In the genomic region with DNA sequence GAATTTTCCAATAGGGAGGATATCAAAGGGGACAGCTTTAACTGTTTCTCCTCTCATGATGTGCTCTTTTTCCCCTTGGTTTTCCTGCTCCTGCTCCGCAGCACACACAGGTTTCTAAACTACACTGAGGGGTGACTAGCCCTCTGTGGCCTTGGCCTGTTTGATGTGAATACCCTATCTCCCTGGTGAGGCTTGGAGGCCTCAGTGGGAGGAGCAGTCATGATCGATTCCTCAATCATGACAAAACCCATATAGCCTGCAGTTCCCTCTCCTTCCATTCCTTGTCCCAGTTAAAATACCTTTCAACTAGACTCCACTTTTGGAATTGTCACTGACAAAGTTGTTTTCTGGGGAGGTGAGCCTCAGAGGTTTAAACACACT, we compare ENCODE assay signal across 1 cellular context.
TF ChIP-seq lines count a peak whose summit lies in the region.

No MANE protein-coding gene starts in this region.

TF ChIP-seq in HepG2, 621 proteins besides CTCF, POLR2A, EP300 and RAD21 (continued from another document and continues in another):
- TF ChIP-seq POGZ (CRISPR knock-in tag; IDR thresholded peaks at IDR 0.05) (0 out of 2 replicates have a peak, but pooled peaks have one; percentile 60), BCL6 (CRISPR knock-in tag; IDR thresholded peaks at IDR 0.05) (peak; percentile 67; the same call in 1 of the 2 replicates), NCOA2 (CRISPR knock-in tag; IDR thresholded peaks at IDR 0.05) (peak; percentile 66; the same call in 1 of the 2 replicates), TP53 (CRISPR knock-in tag; conservative IDR thresholded peaks at IDR 0.05) (no peak), SALL1 (CRISPR knock-in tag; IDR thresholded peaks at IDR 0.05) (peak; percentile 76), HDAC1 (CRISPR knock-in tag; IDR thresholded peaks at IDR 0.05) (peak; percentile 75), ZKSCAN5 (CRISPR knock-in tag; IDR thresholded peaks at IDR 0.05) (no peak), ZNF263 (CRISPR knock-in tag; IDR thresholded peaks at IDR 0.05) (0 out of 2 replicates have a peak, but pooled peaks have one; percentile 25), PLRG1 (conservative IDR thresholded peaks at IDR 0.05) (no peak), ARID2 (CRISPR knock-in tag; IDR thresholded peaks at IDR 0.05; ENCODE audit: borderline replicate concordance) (no peak), POLR2G (IDR thresholded peaks at IDR 0.05; ENCODE audit: low read depth, low read length) (peak; percentile 49; the same call in 1 of the 2 replicates), ZBTB8A (CRISPR knock-in tag; IDR thresholded peaks at IDR 0.05; ENCODE audit: borderline replicate concordance, low read depth) (no peak), ZFY (CRISPR knock-in tag; IDR thresholded peaks at IDR 0.05) (peak; percentile 57), CHCHD3 (CRISPR knock-in tag; IDR thresholded peaks at IDR 0.05) (no peak)
- TF ChIP-seq, protein P1, sequence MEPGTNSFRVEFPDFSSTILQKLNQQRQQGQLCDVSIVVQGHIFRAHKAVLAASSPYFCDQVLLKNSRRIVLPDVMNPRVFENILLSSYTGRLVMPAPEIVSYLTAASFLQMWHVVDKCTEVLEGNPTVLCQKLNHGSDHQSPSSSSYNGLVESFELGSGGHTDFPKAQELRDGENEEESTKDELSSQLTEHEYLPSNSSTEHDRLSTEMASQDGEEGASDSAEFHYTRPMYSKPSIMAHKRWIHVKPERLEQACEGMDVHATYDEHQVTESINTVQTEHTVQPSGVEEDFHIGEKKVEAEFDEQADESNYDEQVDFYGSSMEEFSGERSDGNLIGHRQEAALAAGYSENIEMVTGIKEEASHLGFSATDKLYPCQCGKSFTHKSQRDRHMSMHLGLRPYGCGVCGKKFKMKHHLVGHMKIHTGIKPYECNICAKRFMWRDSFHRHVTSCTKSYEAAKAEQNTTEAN (CRISPR knock-in tag; conservative IDR thresholded peaks at IDR 0.05): no peak
- TF ChIP-seq, protein P2, sequence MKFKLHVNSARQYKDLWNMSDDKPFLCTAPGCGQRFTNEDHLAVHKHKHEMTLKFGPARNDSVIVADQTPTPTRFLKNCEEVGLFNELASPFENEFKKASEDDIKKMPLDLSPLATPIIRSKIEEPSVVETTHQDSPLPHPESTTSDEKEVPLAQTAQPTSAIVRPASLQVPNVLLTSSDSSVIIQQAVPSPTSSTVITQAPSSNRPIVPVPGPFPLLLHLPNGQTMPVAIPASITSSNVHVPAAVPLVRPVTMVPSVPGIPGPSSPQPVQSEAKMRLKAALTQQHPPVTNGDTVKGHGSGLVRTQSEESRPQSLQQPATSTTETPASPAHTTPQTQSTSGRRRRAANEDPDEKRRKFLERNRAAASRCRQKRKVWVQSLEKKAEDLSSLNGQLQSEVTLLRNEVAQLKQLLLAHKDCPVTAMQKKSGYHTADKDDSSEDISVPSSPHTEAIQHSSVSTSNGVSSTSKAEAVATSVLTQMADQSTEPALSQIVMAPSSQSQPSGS (CRISPR knock-in tag; IDR thresholded peaks at IDR 0.05): peak; percentile 40; the same call in 1 of the 2 replicates
- TF ChIP-seq, protein P3, sequence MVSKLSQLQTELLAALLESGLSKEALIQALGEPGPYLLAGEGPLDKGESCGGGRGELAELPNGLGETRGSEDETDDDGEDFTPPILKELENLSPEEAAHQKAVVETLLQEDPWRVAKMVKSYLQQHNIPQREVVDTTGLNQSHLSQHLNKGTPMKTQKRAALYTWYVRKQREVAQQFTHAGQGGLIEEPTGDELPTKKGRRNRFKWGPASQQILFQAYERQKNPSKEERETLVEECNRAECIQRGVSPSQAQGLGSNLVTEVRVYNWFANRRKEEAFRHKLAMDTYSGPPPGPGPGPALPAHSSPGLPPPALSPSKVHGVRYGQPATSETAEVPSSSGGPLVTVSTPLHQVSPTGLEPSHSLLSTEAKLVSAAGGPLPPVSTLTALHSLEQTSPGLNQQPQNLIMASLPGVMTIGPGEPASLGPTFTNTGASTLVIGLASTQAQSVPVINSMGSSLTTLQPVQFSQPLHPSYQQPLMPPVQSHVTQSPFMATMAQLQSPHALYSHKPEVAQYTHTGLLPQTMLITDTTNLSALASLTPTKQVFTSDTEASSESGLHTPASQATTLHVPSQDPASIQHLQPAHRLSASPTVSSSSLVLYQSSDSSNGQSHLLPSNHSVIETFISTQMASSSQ (IDR thresholded peaks at IDR 0.05; ENCODE audit: low read depth): 0 out of 2 replicates have a peak, but pooled peaks have one; percentile 11
- TF ChIP-seq, protein P3 (CRISPR knock-in tag; IDR thresholded peaks at IDR 0.05; ENCODE audit: borderline replicate concordance): no peak
- TF ChIP-seq, protein P4, sequence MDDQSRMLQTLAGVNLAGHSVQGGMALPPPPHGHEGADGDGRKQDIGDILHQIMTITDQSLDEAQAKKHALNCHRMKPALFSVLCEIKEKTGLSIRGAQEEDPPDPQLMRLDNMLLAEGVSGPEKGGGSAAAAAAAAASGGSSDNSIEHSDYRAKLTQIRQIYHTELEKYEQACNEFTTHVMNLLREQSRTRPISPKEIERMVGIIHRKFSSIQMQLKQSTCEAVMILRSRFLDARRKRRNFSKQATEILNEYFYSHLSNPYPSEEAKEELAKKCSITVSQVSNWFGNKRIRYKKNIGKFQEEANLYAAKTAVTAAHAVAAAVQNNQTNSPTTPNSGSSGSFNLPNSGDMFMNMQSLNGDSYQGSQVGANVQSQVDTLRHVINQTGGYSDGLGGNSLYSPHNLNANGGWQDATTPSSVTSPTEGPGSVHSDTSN (CRISPR knock-in tag; IDR thresholded peaks at IDR 0.05; ENCODE audit: borderline replicate concordance): no peak
- TF ChIP-seq, protein P5, sequence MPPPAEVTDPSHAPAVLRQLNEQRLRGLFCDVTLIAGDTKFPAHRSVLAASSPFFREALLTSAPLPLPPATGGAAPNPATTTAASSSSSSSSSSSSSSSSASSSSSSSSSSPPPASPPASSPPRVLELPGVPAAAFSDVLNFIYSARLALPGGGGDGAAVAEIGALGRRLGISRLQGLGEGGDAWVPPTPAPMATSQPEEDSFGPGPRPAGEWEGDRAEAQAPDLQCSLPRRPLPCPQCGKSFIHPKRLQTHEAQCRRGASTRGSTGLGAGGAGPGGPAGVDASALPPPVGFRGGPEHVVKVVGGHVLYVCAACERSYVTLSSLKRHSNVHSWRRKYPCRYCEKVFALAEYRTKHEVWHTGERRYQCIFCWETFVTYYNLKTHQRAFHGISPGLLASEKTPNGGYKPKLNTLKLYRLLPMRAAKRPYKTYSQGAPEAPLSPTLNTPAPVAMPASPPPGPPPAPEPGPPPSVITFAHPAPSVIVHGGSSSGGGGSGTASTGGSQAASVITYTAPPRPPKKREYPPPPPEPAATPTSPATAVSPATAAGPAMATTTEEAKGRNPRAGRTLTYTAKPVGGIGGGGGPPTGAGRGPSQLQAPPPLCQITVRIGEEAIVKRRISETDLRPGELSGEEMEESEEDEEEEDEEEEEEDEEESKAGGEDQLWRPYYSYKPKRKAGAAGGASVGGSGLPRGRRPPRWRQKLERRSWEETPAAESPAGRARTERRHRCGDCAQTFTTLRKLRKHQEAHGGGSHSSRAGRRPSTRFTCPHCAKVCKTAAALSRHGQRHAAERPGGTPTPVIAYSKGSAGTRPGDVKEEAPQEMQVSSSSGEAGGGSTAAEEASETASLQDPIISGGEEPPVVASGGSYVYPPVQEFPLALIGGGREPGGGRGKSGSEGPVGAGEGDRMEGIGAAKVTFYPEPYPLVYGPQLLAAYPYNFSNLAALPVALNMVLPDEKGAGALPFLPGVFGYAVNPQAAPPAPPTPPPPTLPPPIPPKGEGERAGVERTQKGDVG (CRISPR knock-in tag; IDR thresholded peaks at IDR 0.05; ENCODE audit: borderline replicate concordance): 0 out of 2 replicates have a peak, but pooled peaks have one; percentile 49
- TF ChIP-seq, protein P6, sequence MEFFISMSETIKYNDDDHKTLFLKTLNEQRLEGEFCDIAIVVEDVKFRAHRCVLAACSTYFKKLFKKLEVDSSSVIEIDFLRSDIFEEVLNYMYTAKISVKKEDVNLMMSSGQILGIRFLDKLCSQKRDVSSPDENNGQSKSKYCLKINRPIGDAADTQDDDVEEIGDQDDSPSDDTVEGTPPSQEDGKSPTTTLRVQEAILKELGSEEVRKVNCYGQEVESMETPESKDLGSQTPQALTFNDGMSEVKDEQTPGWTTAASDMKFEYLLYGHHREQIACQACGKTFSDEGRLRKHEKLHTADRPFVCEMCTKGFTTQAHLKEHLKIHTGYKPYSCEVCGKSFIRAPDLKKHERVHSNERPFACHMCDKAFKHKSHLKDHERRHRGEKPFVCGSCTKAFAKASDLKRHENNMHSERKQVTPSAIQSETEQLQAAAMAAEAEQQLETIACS (CRISPR knock-in tag; IDR thresholded peaks at IDR 0.05): no peak
- TF ChIP-seq, protein P7, sequence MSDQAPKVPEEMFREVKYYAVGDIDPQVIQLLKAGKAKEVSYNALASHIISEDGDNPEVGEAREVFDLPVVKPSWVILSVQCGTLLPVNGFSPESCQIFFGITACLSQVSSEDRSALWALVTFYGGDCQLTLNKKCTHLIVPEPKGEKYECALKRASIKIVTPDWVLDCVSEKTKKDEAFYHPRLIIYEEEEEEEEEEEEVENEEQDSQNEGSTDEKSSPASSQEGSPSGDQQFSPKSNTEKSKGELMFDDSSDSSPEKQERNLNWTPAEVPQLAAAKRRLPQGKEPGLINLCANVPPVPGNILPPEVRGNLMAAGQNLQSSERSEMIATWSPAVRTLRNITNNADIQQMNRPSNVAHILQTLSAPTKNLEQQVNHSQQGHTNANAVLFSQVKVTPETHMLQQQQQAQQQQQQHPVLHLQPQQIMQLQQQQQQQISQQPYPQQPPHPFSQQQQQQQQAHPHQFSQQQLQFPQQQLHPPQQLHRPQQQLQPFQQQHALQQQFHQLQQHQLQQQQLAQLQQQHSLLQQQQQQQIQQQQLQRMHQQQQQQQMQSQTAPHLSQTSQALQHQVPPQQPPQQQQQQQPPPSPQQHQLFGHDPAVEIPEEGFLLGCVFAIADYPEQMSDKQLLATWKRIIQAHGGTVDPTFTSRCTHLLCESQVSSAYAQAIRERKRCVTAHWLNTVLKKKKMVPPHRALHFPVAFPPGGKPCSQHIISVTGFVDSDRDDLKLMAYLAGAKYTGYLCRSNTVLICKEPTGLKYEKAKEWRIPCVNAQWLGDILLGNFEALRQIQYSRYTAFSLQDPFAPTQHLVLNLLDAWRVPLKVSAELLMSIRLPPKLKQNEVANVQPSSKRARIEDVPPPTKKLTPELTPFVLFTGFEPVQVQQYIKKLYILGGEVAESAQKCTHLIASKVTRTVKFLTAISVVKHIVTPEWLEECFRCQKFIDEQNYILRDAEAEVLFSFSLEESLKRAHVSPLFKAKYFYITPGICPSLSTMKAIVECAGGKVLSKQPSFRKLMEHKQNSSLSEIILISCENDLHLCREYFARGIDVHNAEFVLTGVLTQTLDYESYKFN (CRISPR knock-in tag; conservative IDR thresholded peaks at IDR 0.05): peak; percentile 88
- TF ChIP-seq, protein P8, sequence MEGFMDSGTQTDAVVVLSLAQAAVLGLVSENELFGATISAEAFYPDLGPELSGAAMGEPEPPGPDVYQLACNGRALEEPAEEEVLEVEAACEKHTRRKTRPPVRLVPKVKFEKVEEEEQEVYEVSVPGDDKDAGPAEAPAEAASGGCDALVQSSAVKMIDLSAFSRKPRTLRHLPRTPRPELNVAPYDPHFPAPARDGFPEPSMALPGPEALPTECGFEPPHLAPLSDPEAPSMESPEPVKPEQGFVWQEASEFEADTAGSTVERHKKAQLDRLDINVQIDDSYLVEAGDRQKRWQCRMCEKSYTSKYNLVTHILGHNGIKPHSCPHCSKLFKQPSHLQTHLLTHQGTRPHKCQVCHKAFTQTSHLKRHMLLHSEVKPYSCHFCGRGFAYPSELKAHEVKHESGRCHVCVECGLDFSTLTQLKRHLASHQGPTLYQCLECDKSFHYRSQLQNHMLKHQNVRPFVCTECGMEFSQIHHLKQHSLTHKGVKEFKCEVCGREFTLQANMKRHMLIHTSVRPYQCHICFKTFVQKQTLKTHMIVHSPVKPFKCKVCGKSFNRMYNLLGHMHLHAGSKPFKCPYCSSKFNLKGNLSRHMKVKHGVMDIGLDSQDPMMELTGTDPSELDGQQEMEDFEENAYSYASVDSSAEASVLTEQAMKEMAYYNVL (CRISPR knock-in tag; IDR thresholded peaks at IDR 0.05; ENCODE audit: borderline replicate concordance): peak; percentile 49; the same call in 1 of the 2 replicates
- TF ChIP-seq, protein P9, sequence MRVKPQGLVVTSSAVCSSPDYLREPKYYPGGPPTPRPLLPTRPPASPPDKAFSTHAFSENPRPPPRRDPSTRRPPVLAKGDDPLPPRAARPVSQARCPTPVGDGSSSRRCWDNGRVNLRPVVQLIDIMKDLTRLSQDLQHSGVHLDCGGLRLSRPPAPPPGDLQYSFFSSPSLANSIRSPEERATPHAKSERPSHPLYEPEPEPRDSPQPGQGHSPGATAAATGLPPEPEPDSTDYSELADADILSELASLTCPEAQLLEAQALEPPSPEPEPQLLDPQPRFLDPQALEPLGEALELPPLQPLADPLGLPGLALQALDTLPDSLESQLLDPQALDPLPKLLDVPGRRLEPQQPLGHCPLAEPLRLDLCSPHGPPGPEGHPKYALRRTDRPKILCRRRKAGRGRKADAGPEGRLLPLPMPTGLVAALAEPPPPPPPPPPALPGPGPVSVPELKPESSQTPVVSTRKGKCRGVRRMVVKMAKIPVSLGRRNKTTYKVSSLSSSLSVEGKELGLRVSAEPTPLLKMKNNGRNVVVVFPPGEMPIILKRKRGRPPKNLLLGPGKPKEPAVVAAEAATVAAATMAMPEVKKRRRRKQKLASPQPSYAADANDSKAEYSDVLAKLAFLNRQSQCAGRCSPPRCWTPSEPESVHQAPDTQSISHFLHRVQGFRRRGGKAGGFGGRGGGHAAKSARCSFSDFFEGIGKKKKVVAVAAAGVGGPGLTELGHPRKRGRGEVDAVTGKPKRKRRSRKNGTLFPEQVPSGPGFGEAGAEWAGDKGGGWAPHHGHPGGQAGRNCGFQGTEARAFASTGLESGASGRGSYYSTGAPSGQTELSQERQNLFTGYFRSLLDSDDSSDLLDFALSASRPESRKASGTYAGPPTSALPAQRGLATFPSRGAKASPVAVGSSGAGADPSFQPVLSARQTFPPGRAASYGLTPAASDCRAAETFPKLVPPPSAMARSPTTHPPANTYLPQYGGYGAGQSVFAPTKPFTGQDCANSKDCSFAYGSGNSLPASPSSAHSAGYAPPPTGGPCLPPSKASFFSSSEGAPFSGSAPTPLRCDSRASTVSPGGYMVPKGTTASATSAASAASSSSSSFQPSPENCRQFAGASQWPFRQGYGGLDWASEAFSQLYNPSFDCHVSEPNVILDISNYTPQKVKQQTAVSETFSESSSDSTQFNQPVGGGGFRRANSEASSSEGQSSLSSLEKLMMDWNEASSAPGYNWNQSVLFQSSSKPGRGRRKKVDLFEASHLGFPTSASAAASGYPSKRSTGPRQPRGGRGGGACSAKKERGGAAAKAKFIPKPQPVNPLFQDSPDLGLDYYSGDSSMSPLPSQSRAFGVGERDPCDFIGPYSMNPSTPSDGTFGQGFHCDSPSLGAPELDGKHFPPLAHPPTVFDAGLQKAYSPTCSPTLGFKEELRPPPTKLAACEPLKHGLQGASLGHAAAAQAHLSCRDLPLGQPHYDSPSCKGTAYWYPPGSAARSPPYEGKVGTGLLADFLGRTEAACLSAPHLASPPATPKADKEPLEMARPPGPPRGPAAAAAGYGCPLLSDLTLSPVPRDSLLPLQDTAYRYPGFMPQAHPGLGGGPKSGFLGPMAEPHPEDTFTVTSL (CRISPR knock-in tag; IDR thresholded peaks at IDR 0.05; ENCODE audit: borderline replicate concordance): 0 out of 2 replicates have a peak, but pooled peaks have one; percentile 58
